Comparison of ENCODE assay signal across 1 cellular context in genomic region chr19:660793-661426, GRCh38.
TF ChIP-seq lines count a peak whose summit lies in the region.

No MANE protein-coding gene starts in this region.

TF ChIP-seq in HepG2, 621 proteins besides CTCF, POLR2A, EP300 and RAD21 (continued from another document and continues in another):
- TF ChIP-seq AKNA (CRISPR knock-in tag; IDR thresholded peaks at IDR 0.05; ENCODE audit: borderline replicate concordance) (no peak), ZNF335 (CRISPR knock-in tag; IDR thresholded peaks at IDR 0.05) (no peak), ZNF329 (CRISPR knock-in tag; IDR thresholded peaks at IDR 0.05; ENCODE audit: low read depth) (0 out of 2 replicates have a peak, but pooled peaks have one; percentile 5), MEIS2 (CRISPR knock-in tag; IDR thresholded peaks at IDR 0.05) (peak; percentile 92), REPIN1 (CRISPR knock-in tag; IDR thresholded peaks at IDR 0.05; ENCODE audit: borderline replicate concordance, low read depth) (peak; percentile 86; the same call in 1 of the 2 replicates), NFIC (IDR thresholded peaks at IDR 0.05; ENCODE audit: low read length) (no peak; the same call in 1 of the 2 replicates), KMT2B (CRISPR knock-in tag; IDR thresholded peaks at IDR 0.05) (peak; percentile 21; the same call in 1 of the 2 replicates), ZNF670 (CRISPR knock-in tag; IDR thresholded peaks at IDR 0.05; ENCODE audit: borderline replicate concordance) (no peak), FOXK1 (CRISPR knock-in tag; IDR thresholded peaks at IDR 0.05; ENCODE audit: borderline replicate concordance, low read depth) (no peak), TCF7 (IDR thresholded peaks at IDR 0.05; ENCODE audit: low read depth) (no peak), SRSF4 (IDR thresholded peaks at IDR 0.05; ENCODE audit: low read depth, low read length, poor library complexity, severe bottlenecking) (no peak), MLX (CRISPR knock-in tag; IDR thresholded peaks at IDR 0.05) (peak; percentile 63; the same call in 1 of the 2 replicates), ZNF232 (CRISPR knock-in tag; IDR thresholded peaks at IDR 0.05; ENCODE audit: borderline replicate concordance) (no peak), GATAD1 (CRISPR knock-in tag; IDR thresholded peaks at IDR 0.05) (peak; percentile 79), ZBTB38 (CRISPR knock-in tag; IDR thresholded peaks at IDR 0.05) (peak; percentile 73), ETS1 (CRISPR knock-in tag; IDR thresholded peaks at IDR 0.05) (no peak), ZNF18 (CRISPR knock-in tag; IDR thresholded peaks at IDR 0.05; ENCODE audit: insufficient replicate concordance) (no peak), KAT2B (IDR thresholded peaks at IDR 0.05; ENCODE audit: borderline replicate concordance, low read depth, low read length) (no peak), PCBP1 (IDR thresholded peaks at IDR 0.05; ENCODE audit: borderline replicate concordance, low read depth, low read length) (no peak), TERF1 (CRISPR knock-in tag; IDR thresholded peaks at IDR 0.05) (no peak), STAT6 (CRISPR knock-in tag; IDR thresholded peaks at IDR 0.05; ENCODE audit: borderline replicate concordance) (no peak), SRSF1 (optimal IDR thresholded peaks at IDR 0.05; ENCODE audit: low read depth, low read length) (no peak), DMTF1 (CRISPR knock-in tag; IDR thresholded peaks at IDR 0.05) (0 out of 2 replicates have a peak, but pooled peaks have one; percentile 74), ZNF724P (CRISPR knock-in tag; IDR thresholded peaks at IDR 0.05; ENCODE audit: borderline replicate concordance) (no peak), USF2 (IDR thresholded peaks at IDR 0.05; ENCODE audit: low read depth, low read length) (no peak), USF2 (CRISPR knock-in tag; IDR thresholded peaks at IDR 0.05; ENCODE audit: borderline replicate concordance) (no peak), ZNF354B (CRISPR knock-in tag; IDR thresholded peaks at IDR 0.05) (no peak), MXD1 (CRISPR knock-in tag; IDR thresholded peaks at IDR 0.05) (peak; percentile 35; the same call in 1 of the 2 replicates), EZH2 (conservative IDR thresholded peaks at IDR 0.05; ENCODE audit: low read depth, low read length) (no peak), ZBTB49 (CRISPR knock-in tag; IDR thresholded peaks at IDR 0.05; ENCODE audit: borderline replicate concordance) (no peak)
